Comparison of ENCODE assay signal across 1 cellular context in the genomic region with DNA sequence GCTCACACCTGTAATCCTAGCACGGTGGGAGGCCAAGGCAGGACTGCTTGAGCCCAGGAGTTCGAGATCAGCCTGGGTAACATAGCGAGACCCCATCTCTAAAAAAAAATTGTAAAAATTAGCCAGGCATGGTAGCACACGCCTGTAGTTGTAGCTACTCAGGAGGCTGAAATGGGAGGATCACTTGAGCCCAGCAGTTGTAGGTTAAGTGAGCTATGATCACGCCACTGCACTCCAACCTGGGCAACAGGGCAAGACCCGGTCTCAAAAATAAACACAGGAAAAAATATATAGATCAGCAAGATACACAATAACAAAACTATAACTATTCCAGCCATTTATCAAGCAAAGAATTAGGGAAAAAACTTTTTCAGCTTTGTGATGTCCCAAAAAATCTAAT.
TF ChIP-seq lines count a peak whose summit lies in the region.

No MANE protein-coding gene starts in this region.

TF ChIP-seq in GM12878, 131 proteins besides CTCF, POLR2A, EP300 and RAD21:
- TF ChIP-seq E2F4 (IDR thresholded peaks at IDR 0.05; ENCODE audit: low read depth, low read length), result no peak
- TF ChIP-seq ZNF622 (IDR thresholded peaks at IDR 0.05), result no peak
TF ChIP-seq in GM12878: peak in this region for 0.
